ENCODE assay signal across 8 cellular contexts in genomic region chr17:48023408-48024148, GRCh38. TPM values are rescaled to one million over a fixed set of nuclear protein-coding genes. Genes with fewer than 3 reads are reported as not detected.
DNase-seq lines count a peak whose midpoint lies in the region; ATAC-seq, FAIRE-seq and TF ChIP-seq lines count a peak whose summit lies in the region.

No MANE protein-coding gene starts in this region.

- H3K9me3 Mint-ChIP-seq in activated CD4-positive, alpha-beta memory T cell treated with anti-CD3 and anti-CD28 coated beads for 36 hours: no peaks in the 10 kb centered on the region

- CTCF ChIA-PET in activated CD4-positive, alpha-beta memory T cell treated with anti-CD3 and anti-CD28 coated beads for 36 hours (lab: Charles Lee): interaction anchor here (0.5 to 1.0 kb wide), 2 partner anchors 19 to 45 kb away, joined by 3 read pairs; no protein-coding TSS in a partner anchor
- CTCF ChIA-PET in H1 (lab: Charles Lee; ENCODE audit: partially characterized antibody): interaction anchor here (0.7 kb wide), 1 partner anchor 10 kb away, joined by 3 read pairs; no protein-coding TSS in a partner anchor

- peak overlapping the region; percentile 27 for H3K56ac ChIP-seq in H1 (replicated peaks; ENCODE audit: insufficient read length, low read depth, low read length)

- no peaks in the 10 kb centered on the region for H3K79me2 ChIP-seq in H1 (ENCODE audit: control insufficient read depth in 1 of 2, insufficient read depth in 2 of 2, low read length in 2 of 2)

- no peak overlapping the region for H3K14ac ChIP-seq in H1 (ENCODE audit: insufficient read length)

- no peak overlapping the region for H2AK5ac ChIP-seq in H1 (ENCODE audit: low read depth, low read length)

- no peak overlapping the region for H3K18ac ChIP-seq in H1 (ENCODE audit: extremely low read depth, low read length)

- peaks cover 22% of the 10 kb centered on the region for H3K4me1 Mint-ChIP-seq in activated CD4-positive, alpha-beta memory T cell treated with anti-CD3 and anti-CD28 coated beads for 36 hours (ENCODE audit: low read depth)

- H3K27ac ChIP-seq in H1 (ENCODE audit: low read depth, low read length) (no peak overlapping the region), lower lobe of right lung (peak overlapping the region; percentile 88)

- peak; percentile 73 to 78 for ATAC-seq in lower lobe of right lung

- H2BK15ac ChIP-seq in H1 (ENCODE audit: low read length): no peak overlapping the region

- no peak overlapping the region for H2BK120ac ChIP-seq in H1 (replicated peaks; ENCODE audit: low read depth, low read length)

- peak overlapping the region; percentile 12 for H4K91ac ChIP-seq in H1 (replicated peaks; ENCODE audit: insufficient read length, low read length)

- H3K36me3 ChIP-seq in H7 (replicated peaks; ENCODE audit: control insufficient read depth, insufficient read depth, low read length) (no peaks in the 10 kb centered on the region), H1 (ENCODE audit: control insufficient read depth in 2 of 4, insufficient read depth in 4 of 4, low read length in 3 of 4) (no peaks in the 10 kb centered on the region), lower lobe of right lung (no peaks in the 10 kb centered on the region)

- no peak for FAIRE-seq in H1 (lab: Jason Lieb, UNC)

- H3K79me1 ChIP-seq in H1 (ENCODE audit: low read depth, low read length): no peaks in the 10 kb centered on the region

- TF ChIP-seq RAD21 in H1 (IDR thresholded peaks at IDR 0.05 in 1 of 2, conservative IDR thresholded peaks at IDR 0.05 in 1 of 2; ENCODE audit: low read depth in 2 of 2, low read length in 2 of 2): peak in 1 of 2 experiments; percentile 22; a peak in 1 of 4 replicates

- H3K27me3 ChIP-seq in H7 (ENCODE audit: control insufficient read depth, insufficient read depth, low read length) (peaks cover 22% of the 10 kb centered on the region), H1 (replicated peaks in 1 of 4; ENCODE audit: control insufficient read depth in 3 of 4, extremely low read depth in 1 of 4, insufficient read depth in 3 of 4, low read length in 3 of 4) (peaks cover 2 to 23% (median 17%) of the 10 kb centered on the region in 4 experiments), lower lobe of right lung (ENCODE audit: low read depth) (peaks cover 6% of the 10 kb centered on the region)

- no peaks in the 10 kb centered on the region for H3K36me3 Mint-ChIP-seq in activated CD4-positive, alpha-beta memory T cell treated with anti-CD3 and anti-CD28 coated beads for 36 hours

- H4K20me1 ChIP-seq in H1 (replicated peaks in 1 of 2; ENCODE audit: control insufficient read depth in 1 of 2, insufficient read depth in 2 of 2, low read length in 2 of 2): no peaks in the 10 kb centered on the region

- H3K4me3 Mint-ChIP-seq in activated CD4-positive, alpha-beta memory T cell treated with anti-CD3 and anti-CD28 coated beads for 36 hours: peak overlapping the region; percentile 57

- no peak overlapping the region for H3K27ac Mint-ChIP-seq in activated CD4-positive, alpha-beta memory T cell treated with anti-CD3 and anti-CD28 coated beads for 36 hours

- H2BK20ac ChIP-seq in H1 (ENCODE audit: low read length): no peak overlapping the region

- peaks cover 11% of the 10 kb centered on the region for H3K27me3 Mint-ChIP-seq in activated CD4-positive, alpha-beta memory T cell treated with anti-CD3 and anti-CD28 coated beads for 36 hours

- H3K23me2 ChIP-seq in H1 (ENCODE audit: low read depth, low read length): peaks cover 18% of the 10 kb centered on the region

- H2BK5ac ChIP-seq in H1 (ENCODE audit: low read depth, low read length): no peak overlapping the region

- H3K4me2 ChIP-seq in H1 (ENCODE audit: insufficient read depth in 1 of 2, low read depth in 2 of 2, low read length in 2 of 2): peak overlapping the region; percentile 42 to 86

- no peak overlapping the region for H3K23ac ChIP-seq in H1 (ENCODE audit: insufficient read length)

- peak overlapping the region; percentile 9; the same call in 1 of the 2 replicates for H2AFZ ChIP-seq in H1 (ENCODE audit: low read length)

- H3K9ac ChIP-seq in H1 (replicated peaks in 1 of 4; ENCODE audit: extremely low read depth in 1 of 4, low read depth in 3 of 4, low read length in 3 of 4): no peak overlapping the region

- POLR2A ChIA-PET in activated CD4-positive, alpha-beta memory T cell treated with anti-CD3 and anti-CD28 coated beads for 36 hours (lab: Charles Lee): interaction anchor here (1.1 kb wide), 1 partner anchor 53 kb away, joined by 3 read pairs; the partner anchor contains the start of gene CDK5RAP3
- POLR2A ChIA-PET in H1 (lab: Charles Lee; ENCODE audit: partially characterized antibody): interaction anchor here (0.9 to 28.1 kb wide), 3 partner anchors 10 to 68 kb away, joined by 4 to 1227 read pairs (median 5); partner anchors contain the start of gene NFE2L1

- TF ChIP-seq POLR2A in H1 (IDR thresholded peaks at IDR 0.05; ENCODE audit: control extremely low read depth in 1 of 2, low read depth in 2 of 2, low read length in 2 of 2): peak in 1 of 2 experiments; percentile 80; a peak in 2 of 3 replicates

- H3K4me1 ChIP-seq in H1 (replicated peaks in 1 of 4; ENCODE audit: control insufficient read depth in 3 of 4, insufficient read depth in 4 of 4, low read length in 3 of 4) (peaks cover 0 to 21% (median 11%) of the 10 kb centered on the region in 4 experiments; a peak in 5 of 7 replicates), lower lobe of right lung (peaks cover 38% of the 10 kb centered on the region)

- no peak overlapping the region for H4K5ac ChIP-seq in H1 (ENCODE audit: insufficient read length, low read depth, low read length)

- 2% methylated on average over 45 of the region's 53 CpGs; no CpG with 5 or more reads in 1 of the 2 experiments for WGBS in H1 (ENCODE audit: extremely low coverage in 1 of 2, insufficient coverage in 1 of 2, insufficient read length in 1 of 2, insufficient replicate concordance in 2 of 2, low coverage in 1 of 2, low lambda C conversion rate in 2 of 2, missing lambda C conversion rate in 1 of 2), 2 experiments

- peak overlapping the region; percentile 87 for H4K8ac ChIP-seq in H1 (ENCODE audit: extremely low read depth, insufficient read depth, low read length)

- no peak for TF ChIP-seq EP300 in H1 (IDR thresholded peaks at IDR 0.05; ENCODE audit: borderline replicate concordance in 1 of 2, low read depth in 2 of 2, low read length in 2 of 2)

- peak; percentile 94 for DNase-seq in ACHN
- peak; percentile 97 for DNase-seq in H7
- DNase-seq in NCI-H446 treated with DMSO at 0.1 percent for 48 hours (lab: John Stamatoyannopoulos, UW): peak; percentile 78
- DNase-seq in activated CD4-positive, alpha-beta memory T cell treated with anti-CD3 and anti-CD28 coated beads for 36 hours: peak; percentile 53
- peak; percentile 69 to 93 for DNase-seq in H1 (ENCODE audit: low read depth in 1 of 2, low spot score in 2 of 2)
- peak; percentile 89 for DNase-seq in lower lobe of right lung
- peak; percentile 33 to 46 for DNase-seq in stimulated activated CD8-positive, alpha-beta memory T cell treated with anti-CD3 and anti-CD28 coated beads, Interleukin-2, amount 100 ng/mL, for 48 hours (ENCODE audit: low read depth in 2 of 2)
- DNase-seq in NK-92 treated with Interleukin-12 subunit alpha and Interleukin-12 subunit beta, amount 100 ng/mL, for 24 hours (lab: John Stamatoyannopoulos, UW): no peak

- H3K4me3 ChIP-seq in H7 (ENCODE audit: insufficient read depth, low read depth, low read length) (peak overlapping the region; percentile 49), H1 (ENCODE audit: extremely low read depth in 1 of 4, insufficient read depth in 2 of 4, low read depth in 3 of 4, low read length in 4 of 4) (peak overlapping the region; percentile 23 to 65 (median 44)), lower lobe of right lung (peak overlapping the region; percentile 53)

- H2BK12ac ChIP-seq in H1 (ENCODE audit: low read depth, low read length): no peak overlapping the region

- H3K4ac ChIP-seq in H1 (replicated peaks; ENCODE audit: insufficient read length, low read depth, low read length): no peak overlapping the region

- H3K9me3 ChIP-seq in H1 (ENCODE audit: insufficient read depth in 2 of 2, low read depth in 1 of 2, low read length in 1 of 2) (no peaks in the 10 kb centered on the region), lower lobe of right lung (no peaks in the 10 kb centered on the region)

- in situ Hi-C loops in ACHN (cut with HindIII; ENCODE audit: low pct_ligation_motif_present, low pct_unique_long_range_greater_than_20kb, low sequenced_read_pairs): no loop called here

- TF ChIP-seq CTCF in H1 (IDR thresholded peaks at IDR 0.05; ENCODE audit: control extremely low read depth in 1 of 3, insufficient read depth in 1 of 3, low read depth in 1 of 3, low read length in 3 of 3) (peak; percentile 27 to 36 (median 28)), lower lobe of right lung (IDR thresholded peaks at IDR 0.05) (peak; percentile 38)

- intact Hi-C loops in activated CD4-positive, alpha-beta memory T cell treated with anti-CD3 and anti-CD28 coated beads for 36 hours (cut with micrococcal nuclease): loop anchor here (2.0 to 5.0 kb wide), 3 partner anchors 53 to 181 kb away; partner anchors contain the start of genes CDK5RAP3, SCRN2 and SP2
- intact Hi-C loops in lower lobe of right lung (cut with DNase I): no loop called here

RNA-seq across cellular contexts. Expression of gene COPZ2, which starts 14.0 kb away (rescaled TPM):
- not detected in 2 replicates for total RNA-seq in H7 (2014; rRNA removed; shearing (Covaris generic))
- total RNA-seq in activated CD4-positive, alpha-beta memory T cell treated with anti-CD3 and anti-CD28 coated beads for 36 hours: 1 to 10 TPM; 4.9 to 6.2 TPM
- total RNA-seq in H1 (2021; fragmentation: NEBNext Ultra II Directional; extraction: Animal tissue kit (Norgen Biotek cat#: 25700)): not detected in 2 replicates
- 0.24 and 0.25 TPM in 2 replicates for polyA plus RNA-seq in H1 (2011; rRNA removed)
- polyA plus RNA-seq in H1 (2011; cell fraction: cytosol; rRNA removed): 0.23 TPM
- polyA plus RNA-seq in H1 (2011; cell fraction: nucleus; rRNA removed): 0.47 TPM
- 0.34 to 0.45 TPM in 2 of 4 replicates, not detected in the others for polyA plus RNA-seq in H1 (2012, experiment 1 of 2)
- polyA plus RNA-seq in H1 (2012, experiment 2 of 2): not detected
- polyA plus RNA-seq in H1 (2013, experiment 1 of 2): 0.41 TPM
- 0.70 TPM for polyA plus RNA-seq in H1 (2013, experiment 2 of 2)
- not detected in 2 replicates for polyA minus RNA-seq in H1 (2011; rRNA and poly(A)+ RNA removed)
- polyA minus RNA-seq in H1 (2011; cell fraction: cytosol; rRNA and poly(A)+ RNA removed): not detected
- polyA minus RNA-seq in H1 (2011; cell fraction: nucleus; rRNA and poly(A)+ RNA removed): not detected
- total RNA-seq in lower lobe of right lung: 22.9 TPM

RNA-seq across cellular contexts. Expression of gene NFE2L1, which starts 24.6 kb away (rescaled TPM):
- 89.5 and 114 TPM in 2 replicates for total RNA-seq in H7 (2014; rRNA removed; shearing (Covaris generic))
- total RNA-seq in activated CD4-positive, alpha-beta memory T cell treated with anti-CD3 and anti-CD28 coated beads for 36 hours: 10 to 100 TPM; 82.4 to 84.1 TPM
- 140 and 148 TPM in 2 replicates for total RNA-seq in H1 (2021; fragmentation: NEBNext Ultra II Directional; extraction: Animal tissue kit (Norgen Biotek cat#: 25700))
- 143 and 173 TPM in 2 replicates for polyA plus RNA-seq in H1 (2011; rRNA removed)
- 181 TPM for polyA plus RNA-seq in H1 (2011; cell fraction: cytosol; rRNA removed)
- 178 TPM for polyA plus RNA-seq in H1 (2011; cell fraction: nucleus; rRNA removed)
- 161 to 195 TPM (median 173 TPM) in 4 replicates for polyA plus RNA-seq in H1 (2012, experiment 1 of 2)
- 101 TPM for polyA plus RNA-seq in H1 (2012, experiment 2 of 2)
- polyA plus RNA-seq in H1 (2013, experiment 1 of 2): 146 TPM
- polyA plus RNA-seq in H1 (2013, experiment 2 of 2): 156 TPM
- polyA minus RNA-seq in H1 (2011; rRNA and poly(A)+ RNA removed): 193 and 224 TPM in 2 replicates
- polyA minus RNA-seq in H1 (2011; cell fraction: cytosol; rRNA and poly(A)+ RNA removed): 160 TPM
- 99.1 TPM for polyA minus RNA-seq in H1 (2011; cell fraction: nucleus; rRNA and poly(A)+ RNA removed)
- 162 TPM for total RNA-seq in lower lobe of right lung

RNA-seq across cellular contexts. Expression of gene CDK5RAP3, which starts 52.7 kb away (rescaled TPM):
- total RNA-seq in H7 (2014; rRNA removed; shearing (Covaris generic)): 63.9 and 79.1 TPM in 2 replicates
- total RNA-seq in activated CD4-positive, alpha-beta memory T cell treated with anti-CD3 and anti-CD28 coated beads for 36 hours: 100 to 1,000 TPM; 170 to 183 TPM
- total RNA-seq in H1 (2021; fragmentation: NEBNext Ultra II Directional; extraction: Animal tissue kit (Norgen Biotek cat#: 25700)): 88.2 and 97.6 TPM in 2 replicates
- polyA plus RNA-seq in H1 (2011; rRNA removed): 93.2 and 119 TPM in 2 replicates
- 159 TPM for polyA plus RNA-seq in H1 (2011; cell fraction: cytosol; rRNA removed)
- 845 TPM for polyA plus RNA-seq in H1 (2011; cell fraction: nucleus; rRNA removed)
- polyA plus RNA-seq in H1 (2012, experiment 1 of 2): 134 to 181 TPM (median 168 TPM) in 4 replicates
- 47.9 TPM for polyA plus RNA-seq in H1 (2012, experiment 2 of 2)
- 99.7 TPM for polyA plus RNA-seq in H1 (2013, experiment 1 of 2)
- 95.7 TPM for polyA plus RNA-seq in H1 (2013, experiment 2 of 2)
- polyA minus RNA-seq in H1 (2011; rRNA and poly(A)+ RNA removed): 131 and 169 TPM in 2 replicates
- 41.5 TPM for polyA minus RNA-seq in H1 (2011; cell fraction: cytosol; rRNA and poly(A)+ RNA removed)
- polyA minus RNA-seq in H1 (2011; cell fraction: nucleus; rRNA and poly(A)+ RNA removed): 147 TPM
- 161 TPM for total RNA-seq in lower lobe of right lung
